22 cellular contexts compared by ENCODE assay signal in the genomic region with DNA sequence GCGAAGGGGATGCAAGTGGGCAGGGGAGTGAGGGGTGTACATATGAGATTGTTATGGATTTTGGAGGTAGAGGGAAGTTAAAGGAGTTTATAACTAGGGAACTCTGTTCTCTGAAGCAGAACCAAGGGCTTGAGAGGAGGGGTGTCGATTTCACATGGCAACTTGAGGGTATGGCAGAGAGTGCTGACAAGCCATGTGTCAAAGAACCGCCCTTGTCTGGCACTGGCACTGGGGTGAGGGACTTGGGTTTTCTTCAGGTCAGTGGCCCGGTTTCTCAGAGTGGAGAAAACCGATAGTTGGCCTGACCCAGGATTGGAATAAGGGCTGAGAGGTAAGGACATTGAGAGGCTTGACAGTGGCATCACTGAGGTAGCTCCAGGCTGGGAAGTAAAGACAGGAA.
"Had no signal": no experiment of that assay in that cellular context is flagged by ENCODE, and none has a peak within 500 bp of the region (broad histone marks: within the 10 kb centered on the region; RNA-seq: fewer than 3 reads in every experiment).

No MANE protein-coding gene starts in this region.

- H3K4me1 ChIP-seq: breast epithelium had no signal

- ATAC-seq: activated T-cell treated with anti-CD3 and anti-CD28 coated beads, Interleukin-2, amount 50 U/mL, for 72 hours; gastroesophageal sphincter; heart right ventricle; left cardiac atrium; right lobe of liver; upper lobe of right lung had no signal

- H3K27me3 ChIP-seq: breast epithelium, esophagus muscularis mucosa, gastroesophageal sphincter, heart right ventricle, right lobe of liver, testis, upper lobe of right lung had no signal

- H3K9me3 ChIP-seq: breast epithelium, esophagus muscularis mucosa, gastroesophageal sphincter, heart right ventricle, right lobe of liver, testis, upper lobe of right lung had no signal

- H3K4me2 ChIP-seq: smooth muscle cell had no signal

- H3K9me3 Mint-ChIP-seq: activated B cell treated with CpG ODN at 0.5 μM for 24 hours; activated CD4-positive, alpha-beta memory T cell treated with anti-CD3 and anti-CD28 coated beads for 36 hours; activated T-cell treated with anti-CD3 and anti-CD28 coated beads, Interleukin-2, amount 50 U/mL, for 72 hours had no signal

- H3K36me3 ChIP-seq: breast epithelium had no signal

- H3K27ac Mint-ChIP-seq: activated B cell treated with CpG ODN at 0.5 μM for 24 hours; activated CD4-positive, alpha-beta memory T cell treated with anti-CD3 and anti-CD28 coated beads for 36 hours; activated naive CD8-positive, alpha-beta T cell; activated T-cell treated with anti-CD3 and anti-CD28 coated beads, Interleukin-2, amount 50 U/mL, for 72 hours had no signal

- H3K4me3 Mint-ChIP-seq: activated B cell treated with CpG ODN at 0.5 μM for 24 hours; activated CD4-positive, alpha-beta memory T cell treated with anti-CD3 and anti-CD28 coated beads for 36 hours; activated naive CD8-positive, alpha-beta T cell; activated T-cell treated with anti-CD3 and anti-CD28 coated beads, Interleukin-2, amount 50 U/mL, for 72 hours had no signal

- DNase-seq: activated B cell treated with CpG ODN at 0.5 μM for 24 hours; activated CD4-positive, alpha-beta memory T cell treated with anti-CD3 and anti-CD28 coated beads for 36 hours; activated CD4-positive, alpha-beta T cell treated with anti-CD3 and anti-CD28 coated beads for 4 hours; activated effector memory CD4-positive, alpha-beta T cell treated with anti-CD3 and anti-CD28 coated beads, Interleukin-2, amount 50 U/mL, for 16 hours; activated T-cell treated with anti-CD3 and anti-CD28 coated beads, Interleukin-2, amount 50 U/mL, for 72 hours; heart right ventricle; islet precursor cell; left cardiac atrium; mesenchymal stem cell; nucleus accumbens; right lobe of liver; stimulated activated CD4-positive, alpha-beta T cell treated with anti-CD3 and anti-CD28 coated beads, Interleukin-15, amount 100 ng/mL, for 24 hours; stimulated activated naive CD4-positive, alpha-beta T cell; T1000; testis; upper lobe of right lung had no signal

- H3K4me3 ChIP-seq: breast epithelium, coronary artery, esophagus muscularis mucosa, gastroesophageal sphincter, heart right ventricle, right lobe of liver, smooth muscle cell, testis, upper lobe of right lung had no signal

- H3K36me3 Mint-ChIP-seq: activated CD4-positive, alpha-beta memory T cell treated with anti-CD3 and anti-CD28 coated beads for 36 hours; activated naive CD8-positive, alpha-beta T cell had no signal

- H3K27me3 Mint-ChIP-seq: activated B cell treated with CpG ODN at 0.5 μM for 24 hours; activated CD4-positive, alpha-beta memory T cell treated with anti-CD3 and anti-CD28 coated beads for 36 hours; activated naive CD8-positive, alpha-beta T cell had no signal

- H3K27ac ChIP-seq: breast epithelium, heart right ventricle, right lobe of liver, testis, upper lobe of right lung had no signal
